9 cellular contexts compared by ENCODE assay signal in the genomic region with DNA sequence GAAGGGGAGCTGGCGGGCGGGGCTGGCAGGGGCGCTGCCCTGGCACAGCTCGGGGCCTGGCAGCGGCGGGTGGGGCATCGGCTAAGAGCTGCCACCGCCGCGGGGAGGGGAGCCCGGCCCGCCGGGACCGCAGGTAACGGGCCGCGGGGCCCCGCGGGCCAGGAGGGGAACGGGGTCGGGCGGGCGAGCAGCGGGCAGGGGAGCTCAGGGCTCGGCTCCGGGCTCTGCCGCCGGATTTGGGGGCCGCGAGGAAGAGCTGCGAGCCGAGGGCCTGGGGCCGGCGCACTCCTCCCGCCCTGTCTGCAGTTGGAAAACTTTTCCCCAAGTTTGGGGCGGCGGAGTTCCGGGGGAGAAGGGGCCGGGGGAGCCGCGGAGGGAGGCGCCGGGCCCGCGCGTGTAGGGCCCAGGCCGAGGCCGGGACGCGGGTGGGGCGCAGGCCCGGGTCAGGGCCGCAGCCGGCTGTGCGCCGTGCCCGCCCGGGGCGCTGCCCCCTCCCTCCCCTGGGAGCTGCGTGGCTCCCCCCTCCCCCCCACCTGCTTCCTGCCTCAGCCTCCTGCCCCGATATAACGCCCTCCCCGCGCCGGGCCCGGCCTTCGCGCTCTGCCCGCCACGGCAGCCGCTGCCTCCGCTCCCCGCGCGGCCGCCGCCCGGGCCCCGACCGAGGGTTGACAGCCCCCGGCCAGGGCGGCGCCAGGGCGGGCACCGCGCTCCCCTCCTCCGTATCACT. TPM values are rescaled to one million over a fixed set of nuclear protein-coding genes. Genes with fewer than 3 reads are reported as not detected.
DNase-seq lines count a peak whose midpoint lies in the region; ATAC-seq and TF ChIP-seq lines count a peak whose summit lies in the region.
"Had no signal": no experiment of that assay in that cellular context is flagged by ENCODE, and none has a peak within 500 bp of the region (broad histone marks: within the 10 kb centered on the region; RNA-seq: fewer than 3 reads in every experiment).

No MANE protein-coding gene starts in this region.

- DNase-seq in SK-N-SH (no peak), immature natural killer cell (peak; percentile 47 to 55 (median 53)), NCI-H526 (lab: John Stamatoyannopoulos, UW) (no peak)
- DNase-seq in activated naive CD4-positive, alpha-beta T cell treated with anti-CD3 and anti-CD28 coated beads for 36 hours: peak; percentile 63
- peak; percentile 15 for DNase-seq in stimulated activated naive B cell treated with anti-CD40 and anti-IgM and Interleukin-4, amounts not matched to agents 10 μg/mL and 1 μg/mL and 100 μg/mL, for 72 hours

- no peak for TF ChIP-seq EP300 in SK-N-SH (IDR thresholded peaks at IDR 0.05; ENCODE audit: borderline replicate concordance in 1 of 2, low read depth in 1 of 2, low read length in 1 of 2)

- intact Hi-C loops in activated naive CD4-positive, alpha-beta T cell treated with anti-CD3 and anti-CD28 coated beads for 36 hours (cut with micrococcal nuclease): loop anchor here (1.0 kb wide), 1 partner anchor 361 kb away; no protein-coding TSS in a partner anchor

- no peaks in the 10 kb centered on the region for H3K79me2 ChIP-seq in SK-N-SH (ENCODE audit: insufficient read depth)

- peaks cover 12% of the 10 kb centered on the region for H3F3A ChIP-seq in SK-N-SH (replicated peaks; ENCODE audit: insufficient read depth)

- H3K9me2 ChIP-seq in SK-N-SH: no peaks in the 10 kb centered on the region

- TF ChIP-seq RAD21 in SK-N-SH (IDR thresholded peaks at IDR 0.05; ENCODE audit: low read length): no peak

- H3K36me3 Mint-ChIP-seq in activated naive CD4-positive, alpha-beta T cell treated with anti-CD3 and anti-CD28 coated beads for 36 hours (ENCODE audit: low read depth): peaks cover 16% of the 10 kb centered on the region
- peaks cover 0 to 6% (median 5%) of the 10 kb centered on the region in 3 donors for H3K36me3 Mint-ChIP-seq in immature natural killer cell
- peaks cover 11 to 17% of the 10 kb centered on the region in 2 donors for H3K36me3 Mint-ChIP-seq in stimulated activated naive B cell treated with anti-CD40 and anti-IgM and Interleukin-4, amounts not matched to agents 10 μg/mL and 1 μg/mL and 100 μg/mL, for 72 hours

- peaks cover 5% of the 10 kb centered on the region; the same call in 1 of the 2 replicates for H4K20me1 ChIP-seq in SK-N-SH (ENCODE audit: insufficient read depth)

- no peaks in the 10 kb centered on the region for H3K9me3 ChIP-seq in SK-N-SH

- no peak overlapping the region for H3K27ac Mint-ChIP-seq in activated naive CD4-positive, alpha-beta T cell treated with anti-CD3 and anti-CD28 coated beads for 36 hours
- H3K27ac Mint-ChIP-seq in immature natural killer cell: peak overlapping the region in 1 of 6 donors; percentile 65
- no peak overlapping the region for H3K27ac Mint-ChIP-seq in stimulated activated naive B cell treated with anti-CD40 and anti-IgM and Interleukin-4, amounts not matched to agents 10 μg/mL and 1 μg/mL and 100 μg/mL, for 72 hours

- H3K4me3 Mint-ChIP-seq in activated naive CD4-positive, alpha-beta T cell treated with anti-CD3 and anti-CD28 coated beads for 36 hours: peak overlapping the region; percentile 73
- peak overlapping the region in 4 of 5 donors; percentile 73 to 80 (median 78) for H3K4me3 Mint-ChIP-seq in immature natural killer cell
- peak overlapping the region; percentile 80 to 81 for H3K4me3 Mint-ChIP-seq in stimulated activated naive B cell treated with anti-CD40 and anti-IgM and Interleukin-4, amounts not matched to agents 10 μg/mL and 1 μg/mL and 100 μg/mL, for 72 hours

- H3K36me3 ChIP-seq in SK-N-SH (replicated peaks in 1 of 2; ENCODE audit: control insufficient read depth in 1 of 2, insufficient read depth in 2 of 2, low read length in 1 of 2): peaks cover 0 to 13% of the 10 kb centered on the region in 2 experiments

- no peaks in the 10 kb centered on the region for H3K9me3 Mint-ChIP-seq in activated naive CD4-positive, alpha-beta T cell treated with anti-CD3 and anti-CD28 coated beads for 36 hours
- H3K9me3 Mint-ChIP-seq in immature natural killer cell: no peaks in the 10 kb centered on the region
- H3K9me3 Mint-ChIP-seq in stimulated activated naive B cell treated with anti-CD40 and anti-IgM and Interleukin-4, amounts not matched to agents 10 μg/mL and 1 μg/mL and 100 μg/mL, for 72 hours: no peaks in the 10 kb centered on the region

- H3K27me3 ChIP-seq in SK-N-SH (ENCODE audit: insufficient read depth): no peaks in the 10 kb centered on the region

- POLR2A ChIA-PET in SK-N-SH (lab: Yijun Ruan, JAX): interaction anchor here (0.9 to 1.5 kb wide), 2 partner anchors 20 to 189 kb away, joined by 3 to 9 read pairs; no protein-coding TSS in a partner anchor

- H3K9ac ChIP-seq in SK-N-SH: peak overlapping the region; percentile 57; the same call in 1 of the 2 replicates

- no peak overlapping the region; a peak in 1 of 4 replicates for H3K27ac ChIP-seq in SK-N-SH (ENCODE audit: low read depth in 2 of 2, low read length in 1 of 2)
- H3K27ac ChIP-seq: C4-2B had no signal

- no peak overlapping the region for H2AFZ ChIP-seq in SK-N-SH (ENCODE audit: low read depth)

- peak overlapping the region; percentile 57 to 62 for H3K4me3 ChIP-seq in SK-N-SH (ENCODE audit: low read depth in 2 of 2, low read length in 1 of 2)

- H3K27me3 Mint-ChIP-seq in activated naive CD4-positive, alpha-beta T cell treated with anti-CD3 and anti-CD28 coated beads for 36 hours (ENCODE audit: low read depth): peaks cover 15% of the 10 kb centered on the region
- peaks cover 23 to 48% (median 31%) of the 10 kb centered on the region in 3 donors for H3K27me3 Mint-ChIP-seq in immature natural killer cell (ENCODE audit: low read depth in 3 of 3)
- peaks cover 24 to 25% of the 10 kb centered on the region in 2 donors for H3K27me3 Mint-ChIP-seq in stimulated activated naive B cell treated with anti-CD40 and anti-IgM and Interleukin-4, amounts not matched to agents 10 μg/mL and 1 μg/mL and 100 μg/mL, for 72 hours

- WGBS in SK-N-SH (ENCODE audit: low lambda C conversion rate): 73% methylated on average over 64 of the region's 87 CpGs

- CTCF ChIA-PET in SK-N-SH (lab: Yijun Ruan, JAX): interaction anchor here (0.6 to 8.0 kb wide), 42 partner anchors 10 to 314 kb away, joined by 3 to 185 read pairs (median 11); no protein-coding TSS in a partner anchor
- CTCF ChIA-PET in activated naive CD4-positive, alpha-beta T cell treated with anti-CD3 and anti-CD28 coated beads for 36 hours (lab: Charles Lee): interaction anchor here (0.9 to 3.2 kb wide), 18 partner anchors 9 to 339 kb away, joined by 3 to 44 read pairs (median 6); a partner anchor contains a TSS

- peak overlapping the region; percentile 92 for H3K4me2 ChIP-seq in SK-N-SH

- TF ChIP-seq CTCF in SK-N-SH (IDR thresholded peaks at IDR 0.05): no peak

- peaks cover 0 to 6% of the 10 kb centered on the region in 2 experiments; a peak in 1 of 4 replicates for H3K4me1 ChIP-seq in SK-N-SH (ENCODE audit: control insufficient read depth in 1 of 2, insufficient read depth in 2 of 2, low read depth in 1 of 2, low read length in 1 of 2)

- H3K4me1 Mint-ChIP-seq in activated naive CD4-positive, alpha-beta T cell treated with anti-CD3 and anti-CD28 coated beads for 36 hours (ENCODE audit: low read depth): peaks cover 10% of the 10 kb centered on the region
- peaks cover 28 to 35% of the 10 kb centered on the region in 2 donors for H3K4me1 Mint-ChIP-seq in immature natural killer cell
- peaks cover 31 to 56% of the 10 kb centered on the region in 2 donors for H3K4me1 Mint-ChIP-seq in stimulated activated naive B cell treated with anti-CD40 and anti-IgM and Interleukin-4, amounts not matched to agents 10 μg/mL and 1 μg/mL and 100 μg/mL, for 72 hours

- ATAC-seq in SK-N-SH treated with all-trans-retinoic acid at 6 μM for 48 hours: no peak
- peak; percentile 2 to 14 for ATAC-seq in stimulated activated naive B cell treated with anti-CD40 and anti-IgM and Interleukin-4, amounts not matched to agents 10 μg/mL and 1 μg/mL and 100 μg/mL, for 72 hours (replicated peaks)
- ATAC-seq in HG03520 (IDR thresholded peaks at IDR 0.05; ENCODE audit: unreplicated experiment): no peak
- ATAC-seq in HG03175 (IDR thresholded peaks at IDR 0.05; ENCODE audit: unreplicated experiment): no peak

TF ChIP-seq in SK-N-SH, 30 proteins besides CTCF, POLR2A, EP300 and RAD21 (continues in another document):
- TF ChIP-seq NFIC (IDR thresholded peaks at IDR 0.05; ENCODE audit: borderline replicate concordance) (no peak), RFX5 (IDR thresholded peaks at IDR 0.05; ENCODE audit: low read length) (no peak), EZH2phosphoT487 (IDR thresholded peaks at IDR 0.05; ENCODE audit: borderline replicate concordance, low read depth) (no peak), YY1 (IDR thresholded peaks at IDR 0.05; ENCODE audit: low read depth) (no peak)

TF ChIP-seq in SK-N-SH treated with all-trans-retinoic acid at 6 μM for 48 hours, 23 proteins besides CTCF, POLR2A, EP300 and RAD21 (continues in another document):
- TF ChIP-seq ZFP3 (CRISPR knock-in tag; IDR thresholded peaks at IDR 0.05) (no peak), BACH2 (CRISPR knock-in tag; IDR thresholded peaks at IDR 0.05; ENCODE audit: borderline replicate concordance) (no peak), RARB (CRISPR knock-in tag; IDR thresholded peaks at IDR 0.05) (no peak), ZC3H10 (CRISPR knock-in tag; IDR thresholded peaks at IDR 0.05) (no peak)

RNA-seq across cellular contexts. Expression of a gene that starts 0.8 kb away (rescaled TPM):
- polyA plus RNA-seq in SK-N-SH (2012; rRNA removed): 3.8 and 6.4 TPM in 2 replicates
- 2.1 and 3.1 TPM in 2 replicates for polyA plus RNA-seq in SK-N-SH (2012; cell fraction: cytosol; rRNA removed)
- polyA plus RNA-seq in SK-N-SH (2012; cell fraction: nucleus; rRNA removed): 13.7 and 15.5 TPM in 2 replicates
- 10 to 100 TPM; 14.8 TPM for total RNA-seq in activated naive CD4-positive, alpha-beta T cell treated with anti-CD3 and anti-CD28 coated beads for 36 hours
- polyA plus RNA-seq in immature natural killer cell: 1 to 10 TPM in 2 of 3 donors, under 1 TPM in 1; 0.90 to 5.9 (median 1.2) TPM

RNA-seq across cellular contexts. Expression of a gene that starts 13.8 kb away (rescaled TPM):
- 58.1 and 59.2 TPM in 2 replicates for polyA plus RNA-seq in SK-N-SH (2012; rRNA removed)
- 39.2 and 51.0 TPM in 2 replicates for polyA plus RNA-seq in SK-N-SH (2012; cell fraction: cytosol; rRNA removed)
- polyA plus RNA-seq in SK-N-SH (2012; cell fraction: nucleus; rRNA removed): 34.5 and 38.7 TPM in 2 replicates
- total RNA-seq in activated naive CD4-positive, alpha-beta T cell treated with anti-CD3 and anti-CD28 coated beads for 36 hours: 10 to 100 TPM; 22.7 to 24.7 TPM
- 100 to 1,000 TPM in 2 of 3 donors, 10 to 100 TPM in 1; 90.6 to 107 (median 104) TPM for polyA plus RNA-seq in immature natural killer cell

RNA-seq across cellular contexts. Expression of a gene that starts 25.7 kb away (rescaled TPM):
- 36.2 and 39.5 TPM in 2 replicates for polyA plus RNA-seq in SK-N-SH (2012; rRNA removed)
- polyA plus RNA-seq in SK-N-SH (2012; cell fraction: cytosol; rRNA removed): 10.0 and 16.0 TPM in 2 replicates
- 149 and 180 TPM in 2 replicates for polyA plus RNA-seq in SK-N-SH (2012; cell fraction: nucleus; rRNA removed)
- 10 to 100 TPM; 31.1 to 34.1 TPM for total RNA-seq in activated naive CD4-positive, alpha-beta T cell treated with anti-CD3 and anti-CD28 coated beads for 36 hours
- polyA plus RNA-seq in immature natural killer cell: 10 to 100 TPM; 18.6 to 26.4 (median 21.4) TPM

RNA-seq across cellular contexts. Expression of a gene that starts 30.5 kb away (rescaled TPM):
- polyA plus RNA-seq in SK-N-SH (2012; rRNA removed) (0.07 TPM in 1 of 2 replicates, not detected in the other), immature natural killer cell (under 1 TPM in 1 of 3 donors, not detected in 2; 0.37 TPM)
- 0.01 and 0.03 TPM in 2 replicates for polyA plus RNA-seq in SK-N-SH (2012; cell fraction: cytosol; rRNA removed)
- 0.02 and 0.04 TPM in 2 replicates for polyA plus RNA-seq in SK-N-SH (2012; cell fraction: nucleus; rRNA removed)
- total RNA-seq in activated naive CD4-positive, alpha-beta T cell treated with anti-CD3 and anti-CD28 coated beads for 36 hours: under 1 TPM; 0.14 to 0.30 TPM

Comparison
In these comparisons a context has a peak if more than half of its experiments do, and no peak if none do; other contexts are left out.
1. DNase-seq: peak in activated naive CD4-positive, alpha-beta T cell treated with anti-CD3 and anti-CD28 coated beads for 36 hours (single experiment), immature natural killer cell (3 of 3) and stimulated activated naive B cell treated with anti-CD40 and anti-IgM and Interleukin-4, amounts not matched to agents 10 μg/mL and 1 μg/mL and 100 μg/mL, for 72 hours (single experiment); none in SK-N-SH (single experiment) and NCI-H526 (0 of 2).
2. ATAC-seq: peak in stimulated activated naive B cell treated with anti-CD40 and anti-IgM and Interleukin-4, amounts not matched to agents 10 μg/mL and 1 μg/mL and 100 μg/mL, for 72 hours (2 of 2); none in SK-N-SH treated with all-trans-retinoic acid at 6 μM for 48 hours (single experiment), HG03520 (single experiment) and HG03175 (single experiment).
3. Peak in every context shown above with its lines, with median percentiles within 50 percentile points of each other: H3K4me3 Mint-ChIP-seq.